In genomic region chr10:51272580-51272979, GRCh38 we compare ENCODE assay signal across 1 cellular context.
TF ChIP-seq lines count a peak whose summit lies in the region.

No MANE protein-coding gene starts in this region.

TF ChIP-seq in WTC11, 78 proteins besides CTCF, POLR2A, EP300 and RAD21 (continued from another document):
- no peak for TF ChIP-seq MAX (CRISPR knock-in tag; IDR thresholded peaks at IDR 0.05)
- TF ChIP-seq CREB1 (CRISPR knock-in tag; IDR thresholded peaks at IDR 0.05) = no peak
- TF ChIP-seq HMGXB4 (CRISPR knock-in tag; IDR thresholded peaks at IDR 0.05) = no peak
- TF ChIP-seq SP1 (CRISPR knock-in tag; conservative IDR thresholded peaks at IDR 0.05) = no peak
